In genomic region chr6:55545791-55546190, GRCh38 we compare ENCODE assay signal across 28 cellular contexts. TPM values are rescaled to one million over a fixed set of nuclear protein-coding genes. Genes with fewer than 3 reads are reported as not detected.
"Had no signal": no experiment of that assay in that cellular context is flagged by ENCODE, and none has a peak within 500 bp of the region (broad histone marks: within the 10 kb centered on the region; RNA-seq: fewer than 3 reads in every experiment).

No MANE protein-coding gene starts in this region.

- H3K4me3 ChIP-seq: stomach, suprapubic skin, testis, thoracic aorta, thyroid gland, tibial artery, tibial nerve, transverse colon, upper lobe of left lung, upper lobe of right lung, uterus, vagina had no signal

- H3K4me1 Mint-ChIP-seq: stimulated activated effector memory CD8-positive, alpha-beta T cell treated with anti-CD3 and anti-CD28 coated beads, Interleukin-12 subunit alpha, Interleukin-12 subunit beta, amount 100 ng/mL, for 72 hours; stimulated activated memory B cell treated with anti-CD40 and anti-IgM and Interleukin-4, amounts not matched to agents 10 μg/mL and 1 μg/mL and 100 μg/mL, for 72 hours; stimulated activated naive B cell treated with anti-CD40 and anti-IgM and Interleukin-4, amounts not matched to agents 10 μg/mL and 1 μg/mL and 100 μg/mL, for 72 hours; stimulated activated naive CD8-positive, alpha-beta T cell treated with anti-CD3 and anti-CD28 coated beads, Interleukin-15, amount 100 ng/mL, for 72 hours had no signal

- ATAC-seq: stimulated activated effector memory CD8-positive, alpha-beta T cell treated with anti-CD3 and anti-CD28 coated beads, Interleukin-12 subunit alpha, Interleukin-12 subunit beta, amount 100 ng/mL, for 72 hours; stimulated activated memory B cell treated with anti-CD40 and anti-IgM and Interleukin-4, amounts not matched to agents 10 μg/mL and 1 μg/mL and 100 μg/mL, for 72 hours; stimulated activated naive B cell treated with anti-CD40 and anti-IgM and Interleukin-4, amounts not matched to agents 10 μg/mL and 1 μg/mL and 100 μg/mL, for 72 hours; stimulated activated naive CD8-positive, alpha-beta T cell treated with anti-CD3 and anti-CD28 coated beads, Interleukin-15, amount 100 ng/mL, for 72 hours; stimulated activated naive CD8-positive, alpha-beta T cell treated with anti-CD3 and anti-CD28 coated beads, Interleukin-15, Interleukin-2, amounts not matched to agents 100 U/mL and 50 U/mL, for 24 hours; upper lobe of right lung had no signal

- H3K4me3 Mint-ChIP-seq: stimulated activated effector memory CD8-positive, alpha-beta T cell treated with anti-CD3 and anti-CD28 coated beads, Interleukin-12 subunit alpha, Interleukin-12 subunit beta, amount 100 ng/mL, for 72 hours; stimulated activated memory B cell treated with anti-CD40 and anti-IgM and Interleukin-4, amounts not matched to agents 10 μg/mL and 1 μg/mL and 100 μg/mL, for 72 hours; stimulated activated naive B cell treated with anti-CD40 and anti-IgM and Interleukin-4, amounts not matched to agents 10 μg/mL and 1 μg/mL and 100 μg/mL, for 72 hours; stimulated activated naive CD8-positive, alpha-beta T cell treated with anti-CD3 and anti-CD28 coated beads, Interleukin-15, amount 100 ng/mL, for 72 hours; stimulated activated naive CD8-positive, alpha-beta T cell treated with anti-CD3 and anti-CD28 coated beads, Interleukin-15, Interleukin-2, amounts not matched to agents 100 ng/mL and 50 ng/mL, for 24 hours; type B pancreatic cell had no signal

- H3K27ac ChIP-seq: stomach, suprapubic skin, testis, thoracic aorta, thyroid gland, tibial artery, tibial nerve, transverse colon, upper lobe of left lung, upper lobe of right lung, uterus, vagina had no signal

- H3K36me3 Mint-ChIP-seq: stimulated activated effector memory CD8-positive, alpha-beta T cell treated with anti-CD3 and anti-CD28 coated beads, Interleukin-12 subunit alpha, Interleukin-12 subunit beta, amount 100 ng/mL, for 72 hours; stimulated activated memory B cell treated with anti-CD40 and anti-IgM and Interleukin-4, amounts not matched to agents 10 μg/mL and 1 μg/mL and 100 μg/mL, for 72 hours; stimulated activated naive B cell treated with anti-CD40 and anti-IgM and Interleukin-4, amounts not matched to agents 10 μg/mL and 1 μg/mL and 100 μg/mL, for 72 hours; type B pancreatic cell had no signal

- H3K36me3 ChIP-seq: stomach, suprapubic skin, thoracic aorta, thyroid gland, tibial artery, tibial nerve, transverse colon, upper lobe of left lung, upper lobe of right lung, uterus, vagina had no signal

- H3K27me3 Mint-ChIP-seq: stimulated activated memory B cell treated with anti-CD40 and anti-IgM and Interleukin-4, amounts not matched to agents 10 μg/mL and 1 μg/mL and 100 μg/mL, for 72 hours; stimulated activated naive B cell treated with anti-CD40 and anti-IgM and Interleukin-4, amounts not matched to agents 10 μg/mL and 1 μg/mL and 100 μg/mL, for 72 hours; stimulated activated naive CD8-positive, alpha-beta T cell treated with anti-CD3 and anti-CD28 coated beads, Interleukin-15, amount 100 ng/mL, for 72 hours; stimulated activated naive CD8-positive, alpha-beta T cell treated with anti-CD3 and anti-CD28 coated beads, Interleukin-15, Interleukin-2, amounts not matched to agents 100 ng/mL and 50 ng/mL, for 24 hours; type B pancreatic cell had no signal

- H3K9me3 Mint-ChIP-seq: stimulated activated memory B cell treated with anti-CD40 and anti-IgM and Interleukin-4, amounts not matched to agents 10 μg/mL and 1 μg/mL and 100 μg/mL, for 72 hours; stimulated activated naive B cell treated with anti-CD40 and anti-IgM and Interleukin-4, amounts not matched to agents 10 μg/mL and 1 μg/mL and 100 μg/mL, for 72 hours; stimulated activated naive CD8-positive, alpha-beta T cell treated with anti-CD3 and anti-CD28 coated beads, Interleukin-15, Interleukin-2, amounts not matched to agents 100 ng/mL and 50 ng/mL, for 24 hours; type B pancreatic cell had no signal

- DNase-seq: stimulated activated CD4-positive, alpha-beta T cell treated with anti-CD3 and anti-CD28 coated beads, Interleukin-2, amount 100 ng/mL, for 48 hours; stimulated activated CD4-positive, alpha-beta T cell treated with anti-CD3 and anti-CD28 coated beads, Interleukin-4, amount 100 ng/mL, for 1 hour; stimulated activated CD4-positive, alpha-beta T cell treated with anti-CD3 and anti-CD28 coated beads, Interleukin-4, amount 100 ng/mL, for 24 hours; stimulated activated CD4-positive, alpha-beta T cell treated with anti-CD3 and anti-CD28 coated beads, Interleukin-4, amount 100 ng/mL, for 4 hours; stimulated activated CD8-positive, alpha-beta memory T cell treated with anti-CD3 and anti-CD28 coated beads, Interleukin-4, amount 100 ng/mL, for 48 hours; stimulated activated naive B cell treated with anti-CD40 and anti-IgM and Interleukin-4, amounts not matched to agents 10 μg/mL and 1 μg/mL and 100 μg/mL, for 72 hours; stimulated activated naive CD4-positive, alpha-beta T cell; stimulated activated naive CD4-positive, alpha-beta T cell treated with Interleukin-2 at 50 U/mL for 16 hours; stimulated activated naive CD8-positive, alpha-beta T cell treated with anti-CD3 and anti-CD28 coated beads, Interleukin-15, amount 100 ng/mL, for 72 hours; stimulated activated naive CD8-positive, alpha-beta T cell treated with anti-CD3 and anti-CD28 coated beads, Interleukin-15, Interleukin-2, amounts not matched to agents 100 U/mL and 50 U/mL, for 24 hours; stomach; substantia nigra; testis; thyroid gland; tibial artery; transverse colon; upper lobe of left lung; upper lobe of right lung; uterus had no signal

- H3K27ac Mint-ChIP-seq: stimulated activated effector memory CD8-positive, alpha-beta T cell treated with anti-CD3 and anti-CD28 coated beads, Interleukin-12 subunit alpha, Interleukin-12 subunit beta, amount 100 ng/mL, for 72 hours; stimulated activated memory B cell treated with anti-CD40 and anti-IgM and Interleukin-4, amounts not matched to agents 10 μg/mL and 1 μg/mL and 100 μg/mL, for 72 hours; stimulated activated naive B cell treated with anti-CD40 and anti-IgM and Interleukin-4, amounts not matched to agents 10 μg/mL and 1 μg/mL and 100 μg/mL, for 72 hours; stimulated activated naive CD8-positive, alpha-beta T cell treated with anti-CD3 and anti-CD28 coated beads, Interleukin-15, amount 100 ng/mL, for 72 hours; stimulated activated naive CD8-positive, alpha-beta T cell treated with anti-CD3 and anti-CD28 coated beads, Interleukin-15, Interleukin-2, amounts not matched to agents 100 ng/mL and 50 ng/mL, for 24 hours; type B pancreatic cell had no signal

- H3K9me3 ChIP-seq: stomach, suprapubic skin, testis, thoracic aorta, thyroid gland, tibial artery, tibial nerve, transverse colon, upper lobe of left lung, upper lobe of right lung, uterus, vagina had no signal

- FAIRE-seq: urothelium cell line had no signal

- H3K4me1 ChIP-seq: stomach, suprapubic skin, testis, thyroid gland, tibial artery, tibial nerve, transverse colon, upper lobe of left lung, upper lobe of right lung, uterus, vagina had no signal

- H3K27me3 ChIP-seq: stomach, suprapubic skin, testis, thyroid gland, tibial artery, tibial nerve, transverse colon, upper lobe of left lung, upper lobe of right lung, uterus, vagina had no signal

RNA-seq across cellular contexts. Expression of gene HMGCLL1, which starts 33.2 kb away (rescaled TPM):
- total RNA-seq: thoracic aorta had no signal
